In genomic region chr5:151707566-151707965, GRCh38 we compare ENCODE assay signal across 22 cellular contexts. TPM values are rescaled to one million over a fixed set of nuclear protein-coding genes. Genes with fewer than 3 reads are reported as not detected.
DNase-seq lines count a peak whose midpoint lies in the region; ATAC-seq, FAIRE-seq and TF ChIP-seq lines count a peak whose summit lies in the region.
"Had no signal": no experiment of that assay in that cellular context is flagged by ENCODE, and none has a peak within 500 bp of the region (broad histone marks: within the 10 kb centered on the region; RNA-seq: fewer than 3 reads in every experiment).

No MANE protein-coding gene starts in this region.

- peak overlapping the region; percentile 67 to 94 (median 87) for H3K27ac Mint-ChIP-seq in nephron
- no peak overlapping the region for H3K27ac Mint-ChIP-seq in CD8-positive, alpha-beta memory T cell
- H3K27ac Mint-ChIP-seq: activated naive CD8-positive, alpha-beta T cell treated with anti-CD3 and anti-CD28 coated beads, Interleukin-2, amount 50 U/mL, for 24 hours; activated T-helper 1 cell treated with anti-CD3 and anti-CD28 coated beads, Interleukin-12 subunit alpha, Interleukin-12 subunit beta, Interleukin-2, Interleukin-4 antibody, amounts not matched to agents 30 ng/mL and 10 ng/mL and 1 ng/mL, durations not matched to agents 14 hours and 24 hours and 36 hours had no signal

- peak overlapping the region in 1 of 2 donors; percentile 31 for H3K27ac ChIP-seq in small intestine (ENCODE audit: low read depth in 1 of 2, low read length in 1 of 2)
- H3K27ac ChIP-seq in CD8-positive, alpha-beta memory T cell (ENCODE audit: low read depth, low read length): no peak overlapping the region
- H3K27ac ChIP-seq: BLaER1, foreskin keratinocyte had no signal

- H3K4me1 Mint-ChIP-seq in nephron: peaks cover 38% of the 10 kb centered on the region
- H3K4me1 Mint-ChIP-seq in CD8-positive, alpha-beta memory T cell: no peaks in the 10 kb centered on the region

- POLR2A ChIA-PET in CD8-positive, alpha-beta memory T cell (lab: Charles Lee): no interaction called here

- no peak overlapping the region for H3K4me3 ChIP-seq in AG10803 (ENCODE audit: low read length)
- no peak overlapping the region for H3K4me3 ChIP-seq in fibroblast of villous mesenchyme (ENCODE audit: low read depth, low read length)
- no peak overlapping the region for H3K4me3 ChIP-seq in small intestine (ENCODE audit: low read depth in 1 of 2, low read length in 2 of 2)
- no peak overlapping the region for H3K4me3 ChIP-seq in CD8-positive, alpha-beta memory T cell (ENCODE audit: low read length)
- H3K4me3 ChIP-seq: BLaER1, GM12878, tibial nerve had no signal

- no peak for ATAC-seq in HG03108 (IDR thresholded peaks at IDR 0.05; ENCODE audit: unreplicated experiment)
- ATAC-seq: GM12878 had no signal

- no peaks in the 10 kb centered on the region for H3K36me3 Mint-ChIP-seq in nephron (ENCODE audit: low read depth)
- peaks cover 0 to 5% (median 2%) of the 10 kb centered on the region in 3 donors for H3K36me3 Mint-ChIP-seq in CD8-positive, alpha-beta memory T cell
- H3K36me3 Mint-ChIP-seq: brain had no signal

- H3K4me1 ChIP-seq in small intestine (ENCODE audit: control insufficient read depth in 2 of 2, insufficient read depth in 1 of 2, low read depth in 1 of 2, low read length in 1 of 2): peaks cover 0 to 8% of the 10 kb centered on the region in 2 donors
- H3K4me1 ChIP-seq in CD8-positive, alpha-beta memory T cell (ENCODE audit: insufficient read depth, low read length): no peaks in the 10 kb centered on the region
- H3K4me1 ChIP-seq: foreskin keratinocyte, tibial nerve had no signal

- H3K27me3 Mint-ChIP-seq in nephron (ENCODE audit: low read depth): no peaks in the 10 kb centered on the region
- H3K27me3 Mint-ChIP-seq in CD8-positive, alpha-beta memory T cell: peaks cover 4 to 14% of the 10 kb centered on the region in 2 donors

- DNase-seq in AG10803 (ENCODE audit: low read depth): peak; percentile 40
- DNase-seq in NCI-H69 (lab: John Stamatoyannopoulos, UW): peak; percentile 27
- DNase-seq in fibroblast of villous mesenchyme (ENCODE audit: low read depth): peak; percentile 79
- DNase-seq in small intestine: no peak
- no peak for DNase-seq in stimulated activated CD4-positive, alpha-beta T cell treated with anti-CD3 and anti-CD28 coated beads, Interleukin-4, amount 100 ng/mL, for 24 hours
- no peak for DNase-seq in CD8-positive, alpha-beta memory T cell
- DNase-seq: activated naive CD8-positive, alpha-beta T cell treated with anti-CD3 and anti-CD28 coated beads, Interleukin-2, amount 50 U/mL, for 24 hours; cortex of kidney; DMS153; NCI-H774; stimulated activated naive CD4-positive, alpha-beta T cell had no signal

- WGBS in small intestine, 3 donors: 57 to 72% (median 66%) methylated on average over 2 of the region's 2 CpGs

- no peak for TF ChIP-seq CTCF in AG10803 (conservative IDR thresholded peaks at IDR 0.05; ENCODE audit: low read length)
- peak; percentile 5 for TF ChIP-seq CTCF in fibroblast of villous mesenchyme (IDR thresholded peaks at IDR 0.05; ENCODE audit: insufficient read depth, low read depth, low read length)
- TF ChIP-seq CTCF in nephron (IDR thresholded peaks at IDR 0.05; ENCODE audit: unreplicated experiment in 3 of 3): no peak

- peaks cover 3% of the 10 kb centered on the region for H3K9me3 Mint-ChIP-seq in nephron
- H3K9me3 Mint-ChIP-seq in CD8-positive, alpha-beta memory T cell: peaks cover 0 to 2% (median 2%) of the 10 kb centered on the region in 5 donors
- H3K9me3 Mint-ChIP-seq: activated T-helper 1 cell treated with anti-CD3 and anti-CD28 coated beads, Interleukin-12 subunit alpha, Interleukin-12 subunit beta, Interleukin-2, Interleukin-4 antibody, amounts not matched to agents 30 ng/mL and 10 ng/mL and 1 ng/mL, durations not matched to agents 14 hours and 24 hours and 36 hours had no signal

- H3K4me3 Mint-ChIP-seq in nephron: peak overlapping the region in 1 of 3 experiments; percentile 16
- no peak overlapping the region for H3K4me3 Mint-ChIP-seq in CD8-positive, alpha-beta memory T cell
- H3K4me3 Mint-ChIP-seq: activated naive CD8-positive, alpha-beta T cell treated with anti-CD3 and anti-CD28 coated beads, Interleukin-2, amount 50 U/mL, for 24 hours; activated T-helper 1 cell treated with anti-CD3 and anti-CD28 coated beads, Interleukin-12 subunit alpha, Interleukin-12 subunit beta, Interleukin-2, Interleukin-4 antibody, amounts not matched to agents 30 ng/mL and 10 ng/mL and 1 ng/mL, durations not matched to agents 14 hours and 24 hours and 36 hours; brain had no signal

- CTCF ChIA-PET in CD8-positive, alpha-beta memory T cell (lab: Charles Lee): interaction anchor here (0.7 kb wide), 1 partner anchor 573 kb away, joined by 3 read pairs; no protein-coding TSS in a partner anchor

- H3K27me3 ChIP-seq in small intestine (ENCODE audit: control insufficient read depth in 2 of 2, insufficient read depth in 2 of 2, low read length in 2 of 2): no peaks in the 10 kb centered on the region
- no peaks in the 10 kb centered on the region for H3K27me3 ChIP-seq in CD8-positive, alpha-beta memory T cell (ENCODE audit: insufficient read depth, low read length, poor library complexity, severe bottlenecking)
- H3K27me3 ChIP-seq: BLaER1, foreskin keratinocyte, tibial nerve had no signal

- no peaks in the 10 kb centered on the region for H3K36me3 ChIP-seq in small intestine (ENCODE audit: control insufficient read depth in 2 of 2, insufficient read depth in 2 of 2, low read length in 2 of 2)
- no peaks in the 10 kb centered on the region for H3K36me3 ChIP-seq in CD8-positive, alpha-beta memory T cell (ENCODE audit: insufficient read depth, low read length)
- H3K36me3 ChIP-seq: BLaER1, tibial nerve had no signal

- FAIRE-seq in small intestine (lab: Jason Lieb, UNC): no peak
- FAIRE-seq: A204.1, GM12878, GM19239, H54 had no signal

- H3K9me3 ChIP-seq in small intestine (ENCODE audit: control insufficient read depth, low read depth): no peaks in the 10 kb centered on the region
- no peaks in the 10 kb centered on the region for H3K9me3 ChIP-seq in CD8-positive, alpha-beta memory T cell (ENCODE audit: low read length)
- H3K9me3 ChIP-seq: BLaER1, tibial nerve had no signal

RNA-seq across cellular contexts. Expression of gene SPARC, which starts 20.9 kb away (rescaled TPM):
- total RNA-seq in fibroblast of villous mesenchyme: 1,969 and 2,230 TPM in 2 replicates
- 100 to 1,000 TPM in 1 of 3 donors, 10 to 100 TPM in 1, 1 to 10 TPM in 1; 9.6 to 242 (median 29.2) TPM for polyA plus RNA-seq in small intestine
- total RNA-seq in CD8-positive, alpha-beta memory T cell: under 1 TPM; 0.22 to 0.31 TPM
- not detected for polyA plus RNA-seq in CD8-positive, alpha-beta memory T cell
- total RNA-seq: activated T-helper 1 cell treated with anti-CD3 and anti-CD28 coated beads, Interleukin-12 subunit alpha, Interleukin-12 subunit beta, Interleukin-2, Interleukin-4 antibody, amounts not matched to agents 30 ng/mL and 10 ng/mL and 1 ng/mL, durations not matched to agents 14 hours and 24 hours and 36 hours had no signal

RNA-seq across cellular contexts. Expression of gene ATOX1, which starts 50.9 kb away (rescaled TPM):
- 44.9 and 59.6 TPM in 2 replicates for total RNA-seq in fibroblast of villous mesenchyme
- 100 to 1,000 TPM; 187 to 327 (median 326) TPM for polyA plus RNA-seq in small intestine
- total RNA-seq in CD8-positive, alpha-beta memory T cell: 100 to 1,000 TPM in 1 of 2 experiments, 10 to 100 TPM in 1; 91.0 to 103 TPM
- 67.7 TPM for polyA plus RNA-seq in CD8-positive, alpha-beta memory T cell

Comparison
In these comparisons a context has a peak if more than half of its experiments do, and no peak if none do; other contexts are left out.
1. DNase-seq: peak in AG10803 (single experiment), NCI-H69 (single experiment) and fibroblast of villous mesenchyme (single experiment); none in small intestine (single experiment), stimulated activated CD4-positive, alpha-beta T cell treated with anti-CD3 and anti-CD28 coated beads, Interleukin-4, amount 100 ng/mL, for 24 hours (single experiment) and CD8-positive, alpha-beta memory T cell (0 of 5).
2. H3K27ac Mint-ChIP-seq: peak in nephron (3 of 3); none in CD8-positive, alpha-beta memory T cell (0 of 8).
3. RNA of gene SPARC, which starts 20.9 kb away (total RNA-seq): 1,969 to 2,230 TPM in fibroblast of villous mesenchyme; 0.22 to 0.31 TPM in CD8-positive, alpha-beta memory T cell; every median in the first group is over 1,000 times any median in the second.